In the genomic region with DNA sequence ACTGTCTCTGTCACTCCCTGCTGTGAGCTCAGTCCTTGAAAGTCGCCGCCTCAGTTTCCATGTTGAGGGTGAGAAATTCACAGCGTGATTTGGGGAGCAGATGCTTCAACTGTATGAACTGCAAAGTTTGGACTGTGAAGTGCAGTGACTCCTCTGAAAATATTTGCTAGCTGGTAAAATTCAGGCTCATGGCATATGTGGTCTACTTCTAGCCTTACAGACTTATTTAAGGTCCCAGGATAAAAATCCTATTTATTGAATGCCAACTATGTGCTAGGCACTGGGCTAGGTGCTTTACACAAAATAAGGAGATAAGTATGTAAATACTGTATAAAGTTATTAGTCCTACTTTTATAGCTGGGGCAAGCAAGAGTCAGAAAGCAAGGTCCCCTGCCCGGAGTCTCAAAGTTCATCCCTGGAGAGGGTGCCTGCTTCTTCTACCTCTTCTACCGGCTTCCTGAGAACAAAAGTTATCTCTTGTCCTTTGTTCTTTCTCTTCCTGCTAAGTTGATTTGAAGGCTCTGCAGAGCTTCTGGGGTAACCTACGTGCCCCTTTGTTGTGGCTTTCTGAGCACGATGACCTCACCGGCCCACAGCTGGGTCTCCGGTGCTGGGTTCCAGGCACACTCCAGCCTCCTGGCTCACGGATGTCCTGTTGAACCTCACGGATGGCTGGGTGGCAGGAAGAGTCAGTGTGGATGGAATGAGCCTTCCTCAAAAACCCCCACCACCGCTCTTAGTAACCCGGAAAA, we compare ENCODE assay signal across 11 cellular contexts.
DNase-seq lines count a peak whose midpoint lies in the region; ATAC-seq lines count a peak whose summit lies in the region.
"Had no signal": no experiment of that assay in that cellular context is flagged by ENCODE, and none has a peak within 500 bp of the region (broad histone marks: within the 10 kb centered on the region; RNA-seq: fewer than 3 reads in every experiment).

No MANE protein-coding gene starts in this region.

- DNase-seq in activated CD4-positive, CD25-positive, alpha-beta regulatory T cell (lab: John Stamatoyannopoulos, UW): no peak
- peak; percentile 70 for DNase-seq in activated CD8-positive, alpha-beta memory T cell treated with anti-CD3 and anti-CD28 coated beads for 24 hours
- peak; percentile 3 for DNase-seq in effector CD8-positive, alpha-beta T cell (lab: John Stamatoyannopoulos, UW)
- peak; percentile 22 for DNase-seq in stimulated activated CD8-positive, alpha-beta memory T cell treated with anti-CD3 and anti-CD28 coated beads, Interleukin-4, amount 100 ng/mL, for 24 hours (ENCODE audit: low read depth)
- no peak for DNase-seq in NCI-H2107 (lab: John Stamatoyannopoulos, UW)
- no peak for DNase-seq in GDM1 (lab: John Stamatoyannopoulos, UW)
- DNase-seq in RPMI8226: no peak
- DNase-seq: esophagus squamous epithelium, KG1, nucleus accumbens had no signal

- ATAC-seq in activated CD4-positive, CD25-positive, alpha-beta regulatory T cell treated with anti-CD3 and anti-CD28 coated beads, Interleukin-2, amount 50 U/mL, for 24 hours: peak; percentile 55 to 74

Comparison
In these comparisons a context has a peak if more than half of its experiments do, and no peak if none do; other contexts are left out.
1. DNase-seq: peak in activated CD8-positive, alpha-beta memory T cell treated with anti-CD3 and anti-CD28 coated beads for 24 hours (single experiment), effector CD8-positive, alpha-beta T cell (single experiment) and stimulated activated CD8-positive, alpha-beta memory T cell treated with anti-CD3 and anti-CD28 coated beads, Interleukin-4, amount 100 ng/mL, for 24 hours (single experiment); none in activated CD4-positive, CD25-positive, alpha-beta regulatory T cell (0 of 4), NCI-H2107 (single experiment), GDM1 (single experiment) and RPMI8226 (single experiment).